Comparison of ENCODE assay signal across 9 cellular contexts in the genomic region with DNA sequence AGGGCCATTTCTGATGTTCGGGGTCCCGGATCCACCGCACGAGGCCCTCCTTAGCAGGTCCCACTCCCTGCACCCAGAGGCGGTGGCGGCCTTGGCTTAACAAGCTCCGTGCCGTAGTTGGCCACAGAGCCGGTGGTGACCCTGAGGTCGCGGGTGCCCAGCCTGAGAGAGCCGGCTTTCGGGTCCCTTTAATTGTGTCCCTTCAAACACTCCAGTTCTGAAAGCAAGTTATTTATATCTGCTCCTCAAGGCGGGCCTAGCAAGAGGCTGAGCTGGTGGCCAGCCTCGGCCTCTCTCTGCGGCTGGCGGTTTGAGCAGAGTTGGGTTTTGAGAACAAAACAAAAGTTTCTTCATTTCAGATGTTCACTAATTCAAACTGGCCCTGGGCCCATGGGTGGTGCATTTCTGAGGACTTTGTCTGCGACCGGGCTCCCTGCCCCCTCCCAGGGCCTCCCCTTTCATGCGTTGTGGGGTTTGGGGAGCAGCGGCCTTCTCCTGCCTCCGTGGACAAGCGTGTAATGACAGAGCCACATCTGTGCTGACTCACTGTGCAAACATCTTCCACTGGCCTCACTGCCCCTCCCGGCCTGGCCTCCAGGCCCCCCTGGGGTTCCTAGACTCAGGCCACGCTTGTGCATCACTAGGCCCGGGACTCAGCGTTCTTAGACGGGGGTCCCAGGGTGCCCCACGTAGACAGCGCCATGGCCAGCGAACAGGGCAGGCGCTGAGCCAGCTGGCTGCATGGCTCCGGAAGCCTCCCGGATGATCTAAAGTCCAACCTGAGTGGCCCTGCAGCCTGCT. TPM values are rescaled to one million over a fixed set of nuclear protein-coding genes. Genes with fewer than 3 reads are reported as not detected.
DNase-seq lines count a peak whose midpoint lies in the region; ATAC-seq and TF ChIP-seq lines count a peak whose summit lies in the region.
"Had no signal": no experiment of that assay in that cellular context is flagged by ENCODE, and none has a peak within 500 bp of the region (broad histone marks: within the 10 kb centered on the region; RNA-seq: fewer than 3 reads in every experiment).

No MANE protein-coding gene starts in this region.

- peak overlapping the region; percentile 79 for H3K27ac ChIP-seq in SJSA1
- H3K27ac ChIP-seq in trophoblast cell (ENCODE audit: low read depth, low read length): no peak overlapping the region

- H3K14ac ChIP-seq in trophoblast cell (ENCODE audit: low read length): peak overlapping the region; percentile 55

- POLR2A ChIA-PET in BJ (lab: Charles Lee): no interaction called here

- no peak overlapping the region for H4K12ac ChIP-seq in trophoblast cell (ENCODE audit: low read depth, low read length)

- no peak overlapping the region for H2AFZ ChIP-seq in trophoblast cell (ENCODE audit: insufficient read depth, low read length, poor library complexity)

- peak overlapping the region; percentile 86 for H2BK120ac ChIP-seq in trophoblast cell (ENCODE audit: insufficient read depth, low read length, poor library complexity)

- H3K4me1 ChIP-seq in SJSA1 (replicated peaks): peaks cover 39% of the 10 kb centered on the region
- H3K4me1 ChIP-seq in trophoblast cell (ENCODE audit: control insufficient read depth in 1 of 2, insufficient read depth in 2 of 2, low read length in 2 of 2): peaks cover 16 to 18% of the 10 kb centered on the region in 2 experiments

- H3K4me3 ChIP-seq in BJ (ENCODE audit: low read depth, low read length): peak overlapping the region; percentile 5; the same call in 1 of the 2 replicates
- H3K4me3 ChIP-seq in SJSA1: no peak overlapping the region
- no peak overlapping the region for H3K4me3 ChIP-seq in trophoblast cell (ENCODE audit: low read depth, low read length)

- DNase-seq in BJ (ENCODE audit: low read depth): peak; percentile 78
- DNase-seq in SJSA1 (ENCODE audit: low read depth in 1 of 2, low spot score in 2 of 2): peak; percentile 92 to 93
- peak; percentile 82 for DNase-seq in fibroblast of the conjunctiva (ENCODE audit: low read depth)
- DNase-seq in trophoblast cell: no peak
- no peak for DNase-seq in KG1 (lab: John Stamatoyannopoulos, UW)
- DNase-seq in NCI-H1694 treated with DMSO at 0.1 percent for 48 hours (lab: John Stamatoyannopoulos, UW): no peak
- DNase-seq in LoVo (ENCODE audit: low spot score): no peak
- DNase-seq: activated naive CD4-positive, alpha-beta T cell treated with anti-CD3 and anti-CD28 coated beads for 36 hours had no signal

- H3K27me3 ChIP-seq in BJ (ENCODE audit: control insufficient read depth, insufficient read depth, low read length): no peaks in the 10 kb centered on the region
- no peaks in the 10 kb centered on the region for H3K27me3 ChIP-seq in SJSA1 (replicated peaks)
- H3K27me3 ChIP-seq in trophoblast cell (ENCODE audit: insufficient read depth, low read length): no peaks in the 10 kb centered on the region

- TF ChIP-seq CTCF in BJ (IDR thresholded peaks at IDR 0.05; ENCODE audit: insufficient read depth, low read depth, low read length): no peak; the same call in 1 of the 2 replicates

- H3K9me3 ChIP-seq in SJSA1 (replicated peaks) (no peaks in the 10 kb centered on the region), trophoblast cell (ENCODE audit: insufficient read depth, low read depth, low read length) (no peaks in the 10 kb centered on the region)

- H3K79me2 ChIP-seq in trophoblast cell (ENCODE audit: control insufficient read depth, insufficient read depth, low read length, poor library complexity): no peaks in the 10 kb centered on the region

- WGBS in trophoblast cell (ENCODE audit: extremely low coverage, insufficient coverage, insufficient read length): no CpG with 5 or more reads among the region's 34 CpGs

- H3K4ac ChIP-seq in trophoblast cell (ENCODE audit: low read depth, low read length): peak overlapping the region; percentile 19

- peak overlapping the region; percentile 94 for H2BK12ac ChIP-seq in trophoblast cell (ENCODE audit: low read length)

- peaks cover 14% of the 10 kb centered on the region for H3K79me1 ChIP-seq in trophoblast cell (ENCODE audit: low read length)

- H3K23ac ChIP-seq in trophoblast cell (ENCODE audit: low read length): no peak overlapping the region

- peak overlapping the region; percentile 75 for H4K91ac ChIP-seq in trophoblast cell (ENCODE audit: low read depth, low read length)

- H4K8ac ChIP-seq in trophoblast cell (ENCODE audit: low read depth, low read length): peak overlapping the region; percentile 10

- H2BK5ac ChIP-seq in trophoblast cell (ENCODE audit: low read depth, low read length, poor library complexity): peak overlapping the region; percentile 36

- H3K18ac ChIP-seq in trophoblast cell (ENCODE audit: low read length): peak overlapping the region; percentile 46

- CTCF ChIA-PET in BJ (lab: Yijun Ruan, JAX): interaction anchor here (1.2 to 1.9 kb wide), 2 partner anchors 10 to 53 kb away, joined by 4 to 8 read pairs; no protein-coding TSS in a partner anchor

- H2AK5ac ChIP-seq in trophoblast cell (ENCODE audit: low read length): peak overlapping the region; percentile 88

- H3K36me3 ChIP-seq in BJ (ENCODE audit: control insufficient read depth, insufficient read depth, low read length) (no peaks in the 10 kb centered on the region), SJSA1 (no peaks in the 10 kb centered on the region), trophoblast cell (ENCODE audit: control insufficient read depth in 1 of 2, insufficient read depth in 2 of 2, low read length in 2 of 2) (no peaks in the 10 kb centered on the region)

- no peak overlapping the region for H3K9ac ChIP-seq in trophoblast cell (ENCODE audit: low read length)

- ATAC-seq in HG02588 (IDR thresholded peaks at IDR 0.05; ENCODE audit: unreplicated experiment): no peak

- no peak overlapping the region for H3K4me2 ChIP-seq in trophoblast cell (ENCODE audit: low read length)

RNA-seq across cellular contexts. Expression of gene COL5A1, which starts 49.4 kb away (rescaled TPM):
- polyA plus RNA-seq in BJ (2011; rRNA removed): 170 and 251 TPM in 2 replicates
- polyA minus RNA-seq in BJ (2011; rRNA and poly(A)+ RNA removed): 213 and 249 TPM in 2 replicates
- total RNA-seq in SJSA1 (2014; rRNA removed; shearing (Covaris generic)): 148 and 165 TPM in 2 replicates
- polyA plus RNA-seq in trophoblast cell (2013): 431 and 476 TPM in 2 replicates

Comparison
In these comparisons a context has a peak if more than half of its experiments do, and no peak if none do; other contexts are left out.
1. DNase-seq: peak in BJ (single experiment), SJSA1 (2 of 2) and fibroblast of the conjunctiva (single experiment); none in trophoblast cell (0 of 2), KG1 (single experiment), NCI-H1694 treated with DMSO at 0.1 percent for 48 hours (single experiment) and LoVo (single experiment).